In the genomic region with DNA sequence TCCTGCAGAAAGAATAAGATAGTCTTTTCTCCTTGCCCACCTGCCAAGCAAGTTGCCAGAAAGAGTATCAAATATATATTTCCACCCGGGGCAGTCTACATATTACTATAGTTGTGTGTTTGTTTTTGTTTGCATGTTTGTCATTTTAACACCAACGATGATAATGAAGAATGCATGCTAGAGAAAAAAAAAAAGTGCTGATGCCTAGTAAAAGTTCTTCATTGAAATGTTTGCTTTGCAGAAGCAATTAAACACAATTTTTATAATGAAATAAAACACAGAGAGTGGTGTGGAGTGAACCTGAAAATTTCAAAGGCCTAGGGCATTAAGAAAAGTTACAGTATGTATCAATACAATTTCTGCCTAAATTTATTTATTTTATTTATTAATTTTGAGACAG, we compare ENCODE assay signal across 2 cellular contexts.
TF ChIP-seq lines count a peak whose summit lies in the region.

No MANE protein-coding gene starts in this region.

TF ChIP-seq in A549, 52 proteins besides CTCF, POLR2A, EP300 and RAD21:
- TF ChIP-seq KDM5A (IDR thresholded peaks at IDR 0.05) (no peak), MAFK (IDR thresholded peaks at IDR 0.05; ENCODE audit: partially characterized antibody) (peak; percentile 54)

TF ChIP-seq in IMR-90, 13 proteins besides CTCF, POLR2A, EP300 and RAD21:
- TF ChIP-seq, protein P1, sequence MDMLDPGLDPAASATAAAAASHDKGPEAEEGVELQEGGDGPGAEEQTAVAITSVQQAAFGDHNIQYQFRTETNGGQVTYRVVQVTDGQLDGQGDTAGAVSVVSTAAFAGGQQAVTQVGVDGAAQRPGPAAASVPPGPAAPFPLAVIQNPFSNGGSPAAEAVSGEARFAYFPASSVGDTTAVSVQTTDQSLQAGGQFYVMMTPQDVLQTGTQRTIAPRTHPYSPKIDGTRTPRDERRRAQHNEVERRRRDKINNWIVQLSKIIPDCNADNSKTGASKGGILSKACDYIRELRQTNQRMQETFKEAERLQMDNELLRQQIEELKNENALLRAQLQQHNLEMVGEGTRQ (IDR thresholded peaks at IDR 0.05; ENCODE audit: low read depth, low read length), result no peak
- TF ChIP-seq CHD1 (IDR thresholded peaks at IDR 0.05; ENCODE audit: low read depth, low read length) (no peak), MAFK (IDR thresholded peaks at IDR 0.05; ENCODE audit: low read depth, low read length) (peak; percentile 47)
